Comparison of ENCODE assay signal across 7 cellular contexts in the genomic region with DNA sequence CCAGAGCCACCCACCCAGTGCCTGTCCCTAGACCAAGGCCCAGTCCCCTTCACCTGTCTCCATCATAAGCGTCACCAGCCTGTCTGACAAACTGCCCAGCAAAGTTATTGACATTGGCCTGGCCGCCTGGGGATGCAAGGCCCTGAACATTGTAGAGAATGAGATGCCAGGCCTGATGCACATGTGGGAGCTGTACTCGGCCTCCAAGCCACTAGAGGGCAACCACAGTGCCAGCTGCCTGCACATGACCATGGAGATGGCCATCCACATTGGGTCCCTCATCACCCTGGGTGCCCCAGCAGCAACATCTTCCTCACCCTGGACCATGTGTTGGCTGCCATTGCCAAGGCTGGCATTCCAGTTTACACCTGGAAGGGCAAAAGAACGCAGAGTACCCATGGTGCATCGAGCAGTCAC.
DNase-seq lines count a peak whose midpoint lies in the region; ATAC-seq and TF ChIP-seq lines count a peak whose summit lies in the region.

No MANE protein-coding gene starts in this region.

- H3K36me3 Mint-ChIP-seq in HFFc6 (ENCODE audit: low read depth): no peaks in the 10 kb centered on the region
- H3K36me3 Mint-ChIP-seq in progenitor cell of endocrine pancreas (ENCODE audit: insufficient read depth): no peaks in the 10 kb centered on the region
- H3K36me3 Mint-ChIP-seq in MCF 10A (ENCODE audit: insufficient read depth, unreplicated experiment): no peaks in the 10 kb centered on the region

- no peaks in the 10 kb centered on the region for H3K9me3 ChIP-seq in DND-41 (ENCODE audit: insufficient read depth, low read length, severe bottlenecking)

- no peak overlapping the region for H2AFZ ChIP-seq in DND-41 (ENCODE audit: low read depth, low read length)

- H3K4me3 Mint-ChIP-seq in HFFc6 (no peak overlapping the region), progenitor cell of endocrine pancreas (ENCODE audit: low read depth) (no peak overlapping the region), MCF 10A (ENCODE audit: unreplicated experiment) (no peak overlapping the region)

- H3K79me2 ChIP-seq in DND-41 (ENCODE audit: insufficient read depth, low read length): no peaks in the 10 kb centered on the region

- H3K9me3 Mint-ChIP-seq in HFFc6: no peaks in the 10 kb centered on the region
- H3K9me3 Mint-ChIP-seq in progenitor cell of endocrine pancreas (ENCODE audit: low read depth): no peaks in the 10 kb centered on the region
- H3K9me3 Mint-ChIP-seq in MCF 10A (ENCODE audit: unreplicated experiment): no peaks in the 10 kb centered on the region

- H3K4me1 Mint-ChIP-seq in HFFc6 (ENCODE audit: low read depth) (peaks cover 9% of the 10 kb centered on the region), progenitor cell of endocrine pancreas (ENCODE audit: low read depth) (no peaks in the 10 kb centered on the region), MCF 10A (ENCODE audit: insufficient read depth, unreplicated experiment) (no peaks in the 10 kb centered on the region)

- H3K4me2 ChIP-seq in DND-41 (ENCODE audit: insufficient read depth, low read length): no peak overlapping the region

- intact Hi-C loops in MCF 10A (cut with micrococcal nuclease): no loop called here

- H4K20me1 ChIP-seq in DND-41 (ENCODE audit: insufficient read depth, low read length): peaks cover 3% of the 10 kb centered on the region; the same call in 1 of the 2 replicates

- no peaks in the 10 kb centered on the region for H3K27me3 ChIP-seq in DND-41 (ENCODE audit: insufficient read depth, low read length, poor library complexity)

- H3K9ac ChIP-seq in DND-41 (ENCODE audit: low read depth, low read length): no peak overlapping the region

- POLR2A ChIA-PET in MCF 10A (lab: Yijun Ruan, JAX): no interaction called here

- CTCF ChIA-PET in MCF 10A (lab: Yijun Ruan, JAX): interaction anchor here (0.6 to 1.0 kb wide), 3 partner anchors 103 to 342 kb away, joined by 3 read pairs; no protein-coding TSS in a partner anchor

- DNase-seq in DND-41 (peak; percentile 22), HFFc6 (no peak), progenitor cell of endocrine pancreas (ENCODE audit: low spot score, unreplicated experiment) (no peak), MCF 10A (ENCODE audit: unreplicated experiment) (no peak), NCI-H1417 (lab: John Stamatoyannopoulos, UW) (no peak)
- peak; percentile 30 to 42 for DNase-seq in activated T-cell treated with anti-CD3 and anti-CD28 coated beads, Interleukin-2, amount 50 U/mL, for 48 hours

- ATAC-seq in DND-41 (ENCODE audit: insufficient read depth, low read depth): peak; percentile 53; the same call in 1 of the 3 replicates
- ATAC-seq in GM19324 (IDR thresholded peaks at IDR 0.05; ENCODE audit: low FRiP score, unreplicated experiment): no peak

- no TSS peak for BruUV-seq in MCF 10A (replicated peaks; lab: Mats Ljungman, UMichigan)

- TF ChIP-seq CTCF in DND-41 (IDR thresholded peaks at IDR 0.05; ENCODE audit: borderline replicate concordance, extremely low read depth, low read length, poor library complexity, severe bottlenecking) (peak; percentile 59), HFFc6 (IDR thresholded peaks at IDR 0.05) (peak; percentile 52; the same call in 1 of the 2 replicates), progenitor cell of endocrine pancreas (IDR thresholded peaks at IDR 0.05; ENCODE audit: unreplicated experiment) (peak; percentile 12), MCF 10A (IDR thresholded peaks at IDR 0.05; ENCODE audit: unreplicated experiment) (no peak)

- peaks cover 30% of the 10 kb centered on the region for H3K27me3 Mint-ChIP-seq in HFFc6 (ENCODE audit: insufficient read depth)
- peaks cover 6% of the 10 kb centered on the region for H3K27me3 Mint-ChIP-seq in progenitor cell of endocrine pancreas
- peaks cover 23% of the 10 kb centered on the region for H3K27me3 Mint-ChIP-seq in MCF 10A (ENCODE audit: insufficient read depth, unreplicated experiment)

- no peaks in the 10 kb centered on the region for H3K4me1 ChIP-seq in DND-41 (ENCODE audit: insufficient read depth, low read length)

- no peak overlapping the region for H3K27ac Mint-ChIP-seq in HFFc6
- H3K27ac Mint-ChIP-seq in progenitor cell of endocrine pancreas: no peak overlapping the region
- no peak overlapping the region for H3K27ac Mint-ChIP-seq in MCF 10A (ENCODE audit: low read depth, unreplicated experiment)

- H3K27ac ChIP-seq in DND-41 (ENCODE audit: low read length): no peak overlapping the region

- H3K36me3 ChIP-seq in DND-41 (ENCODE audit: insufficient read depth, low read length): peaks cover 41% of the 10 kb centered on the region

- no peak overlapping the region for H3K4me3 ChIP-seq in DND-41 (ENCODE audit: low read depth in 1 of 2, low read length in 2 of 2)

Comparison
In these comparisons a context has a peak if more than half of its experiments do, and no peak if none do; other contexts are left out.
1. DNase-seq: peak in DND-41 (single experiment) and activated T-cell treated with anti-CD3 and anti-CD28 coated beads, Interleukin-2, amount 50 U/mL, for 48 hours (2 of 2); none in HFFc6 (single experiment), progenitor cell of endocrine pancreas (single experiment), MCF 10A (single experiment) and NCI-H1417 (0 of 3).